In genomic region chr3:179653106-179653776, GRCh38 we compare ENCODE assay signal across 8 cellular contexts. TPM values are rescaled to one million over a fixed set of nuclear protein-coding genes. Genes with fewer than 3 reads are reported as not detected.
A peak's percentile ranks its signal among the peaks of the same experiment; 100 is the strongest.
DNase-seq lines count a peak whose midpoint lies in the region; ATAC-seq, FAIRE-seq and TF ChIP-seq lines count a peak whose summit lies in the region.

No MANE protein-coding gene starts in this region.

- H3K79me2 ChIP-seq in GM23338 (replicated peaks; ENCODE audit: insufficient read depth) (peaks cover 47% of the 10 kb centered on the region), Karpas-422 (ENCODE audit: low read length) (peaks cover 50% of the 10 kb centered on the region)

- TF ChIP-seq CTCF in GM23338 (conservative IDR thresholded peaks at IDR 0.05; ENCODE audit: low read depth in 2 of 2) (peak in 1 of 2 experiments; percentile 41; a peak in 1 of 4 replicates), neutrophil (IDR thresholded peaks at IDR 0.05) (no peak)

- H3K9me3 Mint-ChIP-seq in GM23338: peaks cover 5% of the 10 kb centered on the region; the same call in 1 of the 3 replicates

- no peaks in the 10 kb centered on the region; the same call in 1 of the 2 replicates for H3F3A ChIP-seq in GM23338 (replicated peaks; ENCODE audit: low read depth)

- DNase-seq in GDM1 (lab: John Stamatoyannopoulos, UW) (peak; percentile 61), GM23338 (ENCODE audit: low spot score) (peak; percentile 79), Karpas-422 (peak; percentile 86), SHP77 treated with DMSO at 0.1 percent for 48 hours (lab: John Stamatoyannopoulos, UW) (peak; percentile 15), frontal cortex (ENCODE audit: low spot score in 2 of 2) (peak; percentile 50 to 62), superior temporal gyrus (ENCODE audit: extremely low spot score) (peak; percentile 75)
- DNase-seq in activated naive CD4-positive, alpha-beta T cell treated with Interleukin-2 at 50 U/mL for 16 hours: peak; percentile 63

- H2AFZ ChIP-seq in GM23338 (peak overlapping the region; percentile 85), Karpas-422 (ENCODE audit: low read length) (peak overlapping the region; percentile 79; the same call in 1 of the 2 replicates)

- H3K9ac ChIP-seq in Karpas-422 (ENCODE audit: low read length): peak overlapping the region; percentile 90

- peaks cover 18% of the 10 kb centered on the region for H3K27me3 Mint-ChIP-seq in GM23338 (ENCODE audit: insufficient read depth, low read depth, poor library complexity)

- peak overlapping the region; percentile 71 for H3K27ac Mint-ChIP-seq in GM23338

- H4K20me1 ChIP-seq in GM23338 (replicated peaks; ENCODE audit: insufficient read depth): peaks cover 15% of the 10 kb centered on the region
- peaks cover 10% of the 10 kb centered on the region; the same call in 1 of the 2 replicates for H4K20me1 ChIP-seq in Karpas-422 (ENCODE audit: insufficient read depth, low read depth, low read length)

- peaks cover 26% of the 10 kb centered on the region for H3K4me1 Mint-ChIP-seq in GM23338

- H3K9me2 ChIP-seq in GM23338 (ENCODE audit: insufficient read depth): no peaks in the 10 kb centered on the region
- no peaks in the 10 kb centered on the region for H3K9me2 ChIP-seq in Karpas-422 (replicated peaks; ENCODE audit: insufficient read depth, low read length)

- H3K27ac ChIP-seq in GM23338 (ENCODE audit: low read depth): peak overlapping the region; percentile 87; the same call in 1 of the 2 replicates
- peak overlapping the region; percentile 82 for H3K27ac ChIP-seq in Karpas-422 (ENCODE audit: low read length)
- H3K27ac ChIP-seq in neutrophil: no peak overlapping the region

- H3K36me3 Mint-ChIP-seq in GM23338 (ENCODE audit: low read depth): peaks cover 7% of the 10 kb centered on the region

- H3K4me1 ChIP-seq in GM23338 (ENCODE audit: insufficient read depth) (peaks cover 20% of the 10 kb centered on the region), Karpas-422 (ENCODE audit: low read length) (peaks cover 38% of the 10 kb centered on the region), neutrophil (ENCODE audit: control insufficient read depth in 1 of 2, insufficient read depth in 1 of 2, low read depth in 1 of 2, low read length in 1 of 2) (peaks cover 18 to 20% of the 10 kb centered on the region in 2 experiments)

- H3K36me3 ChIP-seq in GM23338 (ENCODE audit: insufficient read depth) (no peaks in the 10 kb centered on the region), Karpas-422 (ENCODE audit: insufficient read depth, low read length) (peaks cover 8% of the 10 kb centered on the region; the same call in 1 of the 2 replicates), neutrophil (no peaks in the 10 kb centered on the region)

- H3K27me3 ChIP-seq in GM23338 (ENCODE audit: insufficient read depth): peaks cover 13% of the 10 kb centered on the region
- H3K27me3 ChIP-seq in Karpas-422 (ENCODE audit: low read length): no peaks in the 10 kb centered on the region
- peaks cover 60% of the 10 kb centered on the region for H3K27me3 ChIP-seq in neutrophil

- peak overlapping the region; percentile 94 for H3K4me3 Mint-ChIP-seq in GM23338

- peak; percentile 78 for ATAC-seq in GM23338

- H3K4me3 ChIP-seq in GM23338: peak overlapping the region; percentile 95
- H3K4me3 ChIP-seq in Karpas-422 (ENCODE audit: low read length): peak overlapping the region; percentile 86
- peak overlapping the region; percentile 46 to 59 for H3K4me3 ChIP-seq in neutrophil (ENCODE audit: low read depth in 1 of 2, low read length in 1 of 2)

- no peaks in the 10 kb centered on the region for H3K9me3 ChIP-seq in Karpas-422 (ENCODE audit: low read length)
- no peaks in the 10 kb centered on the region for H3K9me3 ChIP-seq in neutrophil

- H3K4me2 ChIP-seq in GM23338: peak overlapping the region; percentile 98
- peak overlapping the region; percentile 97 for H3K4me2 ChIP-seq in Karpas-422 (ENCODE audit: low read depth, low read length, poor library complexity, severe bottlenecking)

- FAIRE-seq in frontal cortex (lab: Jason Lieb, UNC): no peak

TF ChIP-seq in GM23338, 12 proteins besides CTCF, POLR2A, EP300 and RAD21:
- TF ChIP-seq POLR2AphosphoS5 (IDR thresholded peaks at IDR 0.05; ENCODE audit: low read depth) (no peak; the same call in 1 of the 2 replicates), EZH2phosphoT487 (IDR thresholded peaks at IDR 0.05; ENCODE audit: unreplicated experiment) (no peak), JUNB (IDR thresholded peaks at IDR 0.05; ENCODE audit: unreplicated experiment) (no peak), STAT1 (IDR thresholded peaks at IDR 0.05; ENCODE audit: unreplicated experiment) (no peak), ETS1 (IDR thresholded peaks at IDR 0.05) (no peak), ZNF331 (CRISPR knock-in tag; IDR thresholded peaks at IDR 0.05; ENCODE audit: low read depth) (no peak), CREB1 (CRISPR knock-in tag; IDR thresholded peaks at IDR 0.05; ENCODE audit: low read depth) (no peak), EZH2 (IDR thresholded peaks at IDR 0.05; ENCODE audit: low read depth, unreplicated experiment) (no peak), REST (IDR thresholded peaks at IDR 0.05; ENCODE audit: unreplicated experiment) (no peak), ZNF114 (CRISPR knock-in tag; IDR thresholded peaks at IDR 0.05) (no peak)

RNA-seq across cellular contexts. Expression of gene USP13, which starts 0.4 kb away (rescaled TPM):
- total RNA-seq in GM23338 (2014; rRNA removed; shearing (Covaris generic)): 13.2 and 22.7 TPM in 2 replicates
- 8.9 and 9.6 TPM in 2 replicates for polyA plus RNA-seq in GM23338 (2016; fragmentation: Nextera tagmentation; extraction: Ambion mirVana)
- 17.5 and 22.1 TPM in 2 replicates for total RNA-seq in Karpas-422 (2014; rRNA removed; shearing (Covaris generic); ENCODE audit: low replicate concordance)
- total RNA-seq in frontal cortex: 10.2 TPM

RNA-seq across cellular contexts. Expression of gene NDUFB5, which starts 48.6 kb away (rescaled TPM):
- 65.4 and 74.9 TPM in 2 replicates for total RNA-seq in GM23338 (2014; rRNA removed; shearing (Covaris generic))
- 101 and 113 TPM in 2 replicates for polyA plus RNA-seq in GM23338 (2016; fragmentation: Nextera tagmentation; extraction: Ambion mirVana)
- total RNA-seq in Karpas-422 (2014; rRNA removed; shearing (Covaris generic); ENCODE audit: low replicate concordance): 132 and 137 TPM in 2 replicates
- total RNA-seq in frontal cortex: 172 TPM

RNA-seq across cellular contexts. Expression of gene MRPL47, which starts 48.8 kb away (rescaled TPM):
- total RNA-seq in GM23338 (2014; rRNA removed; shearing (Covaris generic)): 45.5 and 46.7 TPM in 2 replicates
- 212 and 229 TPM in 2 replicates for polyA plus RNA-seq in GM23338 (2016; fragmentation: Nextera tagmentation; extraction: Ambion mirVana)
- total RNA-seq in Karpas-422 (2014; rRNA removed; shearing (Covaris generic); ENCODE audit: low replicate concordance): 37.3 and 56.1 TPM in 2 replicates
- total RNA-seq in frontal cortex: 31.4 TPM

Comparison
In these comparisons a context has a peak if more than half of its experiments do, and no peak if none do; other contexts are left out.
1. DNase-seq: peak in every context shown above with its lines; median percentile 86 in Karpas-422; 79 in GM23338; 75 in superior temporal gyrus; 63 in activated naive CD4-positive, alpha-beta T cell treated with Interleukin-2 at 50 U/mL for 16 hours; 61 in GDM1; 56 in frontal cortex; 15 in SHP77 treated with DMSO at 0.1 percent for 48 hours.